34 cellular contexts compared by ENCODE assay signal in genomic region chr2:97848347-97848746, GRCh38.
"Had no signal": no experiment of that assay in that cellular context is flagged by ENCODE, and none has a peak within 500 bp of the region (broad histone marks: within the 10 kb centered on the region; RNA-seq: fewer than 3 reads in every experiment).

No MANE protein-coding gene starts in this region.

- H3K4me1 Mint-ChIP-seq: neural progenitor cell had no signal

- H3K4me3 ChIP-seq: adrenal gland, ascending aorta, esophagus squamous epithelium, hepatocyte, neural progenitor cell, right atrium auricular region, stomach, thyroid gland, upper lobe of left lung, vagina had no signal

- ATAC-seq: left cardiac atrium; naive thymus-derived CD4-positive, alpha-beta T cell; stimulated activated naive B cell treated with anti-CD40 and anti-IgM and Interleukin-4, amounts not matched to agents 10 μg/mL and 1 μg/mL and 100 μg/mL, for 72 hours had no signal

- H3K9me3 ChIP-seq: adrenal gland, ascending aorta, esophagus squamous epithelium, right atrium auricular region, stomach, thyroid gland, upper lobe of left lung, vagina had no signal

- H3K4me3 Mint-ChIP-seq: activated CD4-positive, alpha-beta memory T cell treated with anti-CD3 and anti-CD28 coated beads for 36 hours; activated CD4-positive, alpha-beta T cell treated with anti-CD3 and anti-CD28 coated beads, Interleukin-2, amount 10 ng/mL, durations not matched to agents 24 days and 14 days; activated naive CD4-positive, alpha-beta T cell treated with anti-CD3 and anti-CD28 coated beads for 36 hours; activated naive CD8-positive, alpha-beta T cell treated with anti-CD3 and anti-CD28 coated beads for 36 hours; activated T-helper 1 cell treated with anti-CD3 and anti-CD28 coated beads, Interleukin-12 subunit alpha, Interleukin-12 subunit beta, Interleukin-2, Interleukin-4 antibody, amounts not matched to agents 30 ng/mL and 10 ng/mL and 1 ng/mL, durations not matched to agents 14 hours and 24 hours and 36 hours; brain; naive thymus-derived CD4-positive, alpha-beta T cell; neural progenitor cell; stimulated activated naive B cell treated with anti-CD40 and anti-IgM and Interleukin-4, amounts not matched to agents 10 μg/mL and 1 μg/mL and 100 μg/mL, for 72 hours had no signal

- DNase-seq: activated CD4-positive, alpha-beta memory T cell treated with anti-CD3 and anti-CD28 coated beads for 36 hours; activated CD4-positive, alpha-beta T cell treated with anti-CD3 and anti-CD28 coated beads, Interleukin-2, amount 10 ng/mL, durations not matched to agents 24 days and 14 days; activated CD4-positive, CD25-positive, alpha-beta regulatory T cell treated with anti-CD3 and anti-CD28 coated beads, Interleukin-2, amount 50 U/mL, for 72 hours; activated CD8-positive, alpha-beta memory T cell treated with anti-CD3 and anti-CD28 coated beads, Interleukin-2, amount 50 U/mL, for 4 hours; activated effector memory CD4-positive, alpha-beta T cell treated with anti-CD3 and anti-CD28 coated beads, Interleukin-2, amount 50 U/mL, for 16 hours; activated naive CD4-positive, alpha-beta T cell treated with anti-CD3 and anti-CD28 coated beads for 36 hours; activated naive CD8-positive, alpha-beta T cell treated with anti-CD3 and anti-CD28 coated beads for 36 hours; activated T-cell treated with anti-CD3 and anti-CD28 coated beads, Interleukin-2, amount 50 U/mL, for 1 hour; adrenal gland; caudate nucleus; cortex of kidney; esophagus squamous epithelium; glutamatergic neuron; islet precursor cell; left cardiac atrium; midbrain; naive thymus-derived CD4-positive, alpha-beta T cell; occipital lobe; stimulated activated CD4-positive, alpha-beta T cell treated with anti-CD3 and anti-CD28 coated beads, Interleukin-15, amount 100 ng/mL, for 24 hours; stimulated activated CD4-positive, alpha-beta T cell treated with anti-CD3 and anti-CD28 coated beads, Interleukin-2, amount 100 ng/mL, for 24 hours; stimulated activated naive B cell treated with anti-CD40 and anti-IgM and Interleukin-4, amounts not matched to agents 10 μg/mL and 1 μg/mL and 100 μg/mL, for 72 hours; stomach; T1000; thyroid gland; upper lobe of left lung; WERI-Rb-1 had no signal

- H3K36me3 ChIP-seq: adrenal gland, ascending aorta, esophagus squamous epithelium, neural progenitor cell, right atrium auricular region, stomach, thyroid gland, upper lobe of left lung, vagina, WERI-Rb-1 had no signal

- H3K4me1 ChIP-seq: ascending aorta, neural progenitor cell, right atrium auricular region, thyroid gland had no signal

- H3K27me3 ChIP-seq: adrenal gland, ascending aorta, esophagus squamous epithelium, hepatocyte, neural progenitor cell, right atrium auricular region, stomach, thyroid gland, upper lobe of left lung, vagina had no signal

- H3K27me3 Mint-ChIP-seq: activated CD4-positive, alpha-beta memory T cell treated with anti-CD3 and anti-CD28 coated beads for 36 hours; activated CD4-positive, alpha-beta T cell treated with anti-CD3 and anti-CD28 coated beads, Interleukin-2, amount 10 ng/mL, durations not matched to agents 24 days and 14 days; activated naive CD8-positive, alpha-beta T cell treated with anti-CD3 and anti-CD28 coated beads for 36 hours; brain; naive thymus-derived CD4-positive, alpha-beta T cell; stimulated activated naive B cell treated with anti-CD40 and anti-IgM and Interleukin-4, amounts not matched to agents 10 μg/mL and 1 μg/mL and 100 μg/mL, for 72 hours had no signal

- H3K27ac Mint-ChIP-seq: activated CD4-positive, alpha-beta memory T cell treated with anti-CD3 and anti-CD28 coated beads for 36 hours; activated CD4-positive, alpha-beta T cell treated with anti-CD3 and anti-CD28 coated beads, Interleukin-2, amount 10 ng/mL, durations not matched to agents 24 days and 14 days; activated naive CD4-positive, alpha-beta T cell treated with anti-CD3 and anti-CD28 coated beads for 36 hours; activated naive CD8-positive, alpha-beta T cell treated with anti-CD3 and anti-CD28 coated beads for 36 hours; activated T-helper 1 cell treated with anti-CD3 and anti-CD28 coated beads, Interleukin-12 subunit alpha, Interleukin-12 subunit beta, Interleukin-2, Interleukin-4 antibody, amounts not matched to agents 30 ng/mL and 10 ng/mL and 1 ng/mL, durations not matched to agents 14 hours and 24 hours and 36 hours; neural progenitor cell; stimulated activated naive B cell treated with anti-CD40 and anti-IgM and Interleukin-4, amounts not matched to agents 10 μg/mL and 1 μg/mL and 100 μg/mL, for 72 hours had no signal

- H3K9me3 Mint-ChIP-seq: activated CD4-positive, alpha-beta memory T cell treated with anti-CD3 and anti-CD28 coated beads for 36 hours; activated CD4-positive, alpha-beta T cell treated with anti-CD3 and anti-CD28 coated beads, Interleukin-2, amount 10 ng/mL, durations not matched to agents 24 days and 14 days; activated naive CD4-positive, alpha-beta T cell treated with anti-CD3 and anti-CD28 coated beads for 36 hours; activated naive CD8-positive, alpha-beta T cell treated with anti-CD3 and anti-CD28 coated beads for 36 hours; activated T-helper 1 cell treated with anti-CD3 and anti-CD28 coated beads, Interleukin-12 subunit alpha, Interleukin-12 subunit beta, Interleukin-2, Interleukin-4 antibody, amounts not matched to agents 30 ng/mL and 10 ng/mL and 1 ng/mL, durations not matched to agents 14 hours and 24 hours and 36 hours; neural progenitor cell; stimulated activated naive B cell treated with anti-CD40 and anti-IgM and Interleukin-4, amounts not matched to agents 10 μg/mL and 1 μg/mL and 100 μg/mL, for 72 hours had no signal

- H3K27ac ChIP-seq: adrenal gland, ascending aorta, esophagus squamous epithelium, hepatocyte, neural progenitor cell, parathyroid adenoma, stomach, thyroid gland, upper lobe of left lung, vagina, WERI-Rb-1 had no signal
